In the genomic region with DNA sequence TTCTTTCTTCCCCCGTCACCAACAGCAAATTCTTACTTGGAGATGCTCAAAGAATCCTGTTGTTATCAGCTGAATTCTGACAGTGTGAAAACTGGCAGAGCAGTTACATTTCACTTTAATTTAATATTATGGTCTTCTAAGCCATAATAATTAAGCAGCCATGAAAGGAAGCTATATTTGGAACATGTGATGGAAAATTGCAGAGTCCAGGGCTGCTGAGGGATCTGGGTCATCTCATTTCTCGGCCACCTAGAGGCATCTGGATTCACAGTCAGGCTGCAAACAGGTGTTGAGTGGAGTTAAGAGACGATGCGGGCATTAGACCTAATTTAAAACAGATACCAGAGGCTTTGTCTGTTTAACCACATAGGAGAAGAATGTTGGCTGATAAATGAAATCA, we compare ENCODE assay signal across 21 cellular contexts. TPM values are rescaled to one million over a fixed set of nuclear protein-coding genes. Genes with fewer than 3 reads are reported as not detected.
"Had no signal": no experiment of that assay in that cellular context is flagged by ENCODE, and none has a peak within 500 bp of the region (broad histone marks: within the 10 kb centered on the region; RNA-seq: fewer than 3 reads in every experiment).

No MANE protein-coding gene starts in this region.

- H3K9me3 ChIP-seq: left ventricle myocardium inferior, ovary, right atrium auricular region, tibial nerve, uterus had no signal

- DNase-seq: islet precursor cell; left ventricle myocardium inferior; mesendoderm; naive B cell; natural killer cell; nephron progenitor cell; ovary; stimulated activated CD4-positive, alpha-beta T cell treated with anti-CD3 and anti-CD28 coated beads, Interleukin-12 subunit alpha, Interleukin-12 subunit beta, amount 100 ng/mL, for 4 hours; stimulated activated CD4-positive, alpha-beta T cell treated with anti-CD3 and anti-CD28 coated beads, Interleukin-15, amount 100 ng/mL, for 24 hours; stimulated activated CD4-positive, alpha-beta T cell treated with anti-CD3 and anti-CD28 coated beads, Interleukin-2, amount 100 ng/mL, for 24 hours; stimulated activated CD4-positive, alpha-beta T cell treated with anti-CD3 and anti-CD28 coated beads, Interleukin-4, amount 100 ng/mL, for 1 hour; stimulated activated naive B cell treated with anti-CD40 and anti-IgM and Interleukin-4, amounts not matched to agents 10 μg/mL and 1 μg/mL and 100 μg/mL, for 72 hours; stimulated activated naive CD8-positive, alpha-beta T cell treated with anti-CD3 and anti-CD28 coated beads, Interleukin-15, Interleukin-2, amounts not matched to agents 100 U/mL and 50 U/mL, for 24 hours; uterus had no signal

- H3K36me3 ChIP-seq: left ventricle myocardium inferior, ovary, right atrium auricular region, tibial nerve, uterus had no signal

- H3K27me3 ChIP-seq: ovary, right atrium auricular region, tibial nerve, uterus had no signal

- ATAC-seq: natural killer cell; sciatic nerve; stimulated activated naive B cell treated with anti-CD40 and anti-IgM and Interleukin-4, amounts not matched to agents 10 μg/mL and 1 μg/mL and 100 μg/mL, for 72 hours; stimulated activated naive CD8-positive, alpha-beta T cell treated with anti-CD3 and anti-CD28 coated beads, Interleukin-15, Interleukin-2, amounts not matched to agents 100 U/mL and 50 U/mL, for 24 hours had no signal

- H3K4me3 ChIP-seq: hepatocyte, left ventricle myocardium inferior, lung, ovary, right atrium auricular region, skin epidermis, tibial nerve, uterus had no signal

- H3K27ac ChIP-seq: hepatocyte, left ventricle myocardium inferior, ovary, right atrium auricular region, skin epidermis, tibial nerve, uterus had no signal

- H3K4me1 ChIP-seq: left ventricle myocardium inferior, right atrium auricular region, tibial nerve, uterus had no signal

RNA-seq across cellular contexts. Expression of a gene that starts 38.4 kb away (rescaled TPM):
- total RNA-seq: mononuclear cell had no signal
